7 cellular contexts compared by ENCODE assay signal in genomic region chr10:47915849-47916548, GRCh38. TPM values are rescaled to one million over a fixed set of nuclear protein-coding genes. Genes with fewer than 3 reads are reported as not detected.
"Had no signal": no experiment of that assay in that cellular context is flagged by ENCODE, and none has a peak within 500 bp of the region (broad histone marks: within the 10 kb centered on the region; RNA-seq: fewer than 3 reads in every experiment).

No MANE protein-coding gene starts in this region.

RNA-seq across cellular contexts. Expression of gene NPY4R2, which starts 2.5 kb away (rescaled TPM):
- total RNA-seq: activated CD8-positive, alpha-beta memory T cell treated with anti-CD3 and anti-CD28 coated beads for 36 hours; kidney; natural killer cell treated with Interleukin-12 subunit alpha and Interleukin-12 subunit beta and Interleukin-15 and Interleukin-18, amount 100 ng/mL, for 72 hours; pulmonary artery endothelial cell; T-helper 17 cell; ureter had no signal
- polyA plus RNA-seq: hepatocyte had no signal
